8 cellular contexts compared by ENCODE assay signal in genomic region chr12:48004039-48004940, GRCh38. TPM values are rescaled to one million over a fixed set of nuclear protein-coding genes. Genes with fewer than 3 reads are reported as not detected.
A peak's percentile ranks its signal among the peaks of the same experiment; 100 is the strongest.
DNase-seq lines count a peak whose midpoint lies in the region; ATAC-seq, FAIRE-seq and TF ChIP-seq lines count a peak whose summit lies in the region.

Gene COL2A1, minus strand, starts transcription at chr12:48004476. Its CDS starts 155 bp downstream, at chr12:48004321.

- TF ChIP-seq CTCF in NB4 (IDR thresholded peaks at IDR 0.05; ENCODE audit: low read depth, low read length) (no peak), keratinocyte (optimal IDR thresholded peaks at IDR 0.05 in 1 of 3, IDR thresholded peaks at IDR 0.05 in 1 of 3, conservative IDR thresholded peaks at IDR 0.05 in 1 of 3; ENCODE audit: extremely low read depth in 1 of 3, insufficient read depth in 2 of 3, low read length in 3 of 3) (no peak), suprapubic skin (IDR thresholded peaks at IDR 0.05) (no peak)

- H3K79me2 ChIP-seq in keratinocyte (ENCODE audit: control insufficient read depth, insufficient read depth, low read length): no peaks in the 10 kb centered on the region

- H3K36me3 Mint-ChIP-seq in CD8-positive, alpha-beta memory T cell: peaks cover 0 to 2% (median 0%) of the 10 kb centered on the region in 3 donors
- H3K36me3 Mint-ChIP-seq in activated naive CD8-positive, alpha-beta T cell treated with anti-CD3 and anti-CD28 coated beads, Interleukin-2, amount 10 ng/mL, durations not matched to agents 7 days and 5 days: no peaks in the 10 kb centered on the region

- H2AFZ ChIP-seq in keratinocyte (ENCODE audit: control insufficient read depth, low read length): peak within 1 kb of the TSS; percentile 10

- peak within 1 kb of the TSS; percentile 100 for H3K4me2 ChIP-seq in keratinocyte (ENCODE audit: control insufficient read depth, extremely low read depth, insufficient read depth, low read depth, low read length)

- no peaks in the 10 kb centered on the region for H3K9me3 Mint-ChIP-seq in CD8-positive, alpha-beta memory T cell
- no peaks in the 10 kb centered on the region for H3K9me3 Mint-ChIP-seq in activated naive CD8-positive, alpha-beta T cell treated with anti-CD3 and anti-CD28 coated beads, Interleukin-2, amount 10 ng/mL, durations not matched to agents 7 days and 5 days

- H3K4me1 ChIP-seq in CD8-positive, alpha-beta memory T cell (ENCODE audit: insufficient read depth, low read length): peaks cover 41% of the 10 kb centered on the region
- peaks cover 33% of the 10 kb centered on the region for H3K4me1 ChIP-seq in keratinocyte (ENCODE audit: control insufficient read depth, extremely low read depth, insufficient read depth, low read length)
- H3K4me1 ChIP-seq in suprapubic skin: peaks cover 49% of the 10 kb centered on the region

- H3K27ac ChIP-seq in CD8-positive, alpha-beta memory T cell (ENCODE audit: low read depth, low read length): no peak within 1 kb of the TSS
- H3K27ac ChIP-seq in keratinocyte (ENCODE audit: control insufficient read depth, insufficient read depth, low read length) (no peak within 1 kb of the TSS), suprapubic skin (no peak within 1 kb of the TSS)

- H3K4me3 ChIP-seq in CD8-positive, alpha-beta memory T cell (ENCODE audit: low read length): peak within 1 kb of the TSS; percentile 49
- H3K4me3 ChIP-seq in NB4 (ENCODE audit: low read depth, low read length) (no peak within 1 kb of the TSS), keratinocyte (ENCODE audit: control insufficient read depth in 2 of 3, extremely low read depth in 1 of 3, insufficient read depth in 2 of 3, low read depth in 1 of 3, low read length in 3 of 3) (peak within 1 kb of the TSS in 2 of 3 experiments; percentile 13 to 51), suprapubic skin (peak within 1 kb of the TSS; percentile 36)

- no peak for DNase-seq in CD8-positive, alpha-beta memory T cell
- peak; percentile 59 for DNase-seq in NB4 (ENCODE audit: low read depth)
- DNase-seq in activated naive CD8-positive, alpha-beta T cell treated with anti-CD3 and anti-CD28 coated beads, Interleukin-2, amount 10 ng/mL, durations not matched to agents 7 days and 5 days: peak; percentile 56
- no peak for DNase-seq in keratinocyte (ENCODE audit: low read depth, low spot score)
- DNase-seq in suprapubic skin (ENCODE audit: low spot score in 2 of 2): no peak
- no peak for DNase-seq in 8988T
- DNase-seq in SIG-M5 treated with dmso at 0.1 percent for 504 hours (lab: John Stamatoyannopoulos, UW; ENCODE audit: unreplicated experiment): no peak
- no peak for DNase-seq in GM19240 (ENCODE audit: insufficient read length, low spot score)

- H3K4me1 Mint-ChIP-seq in CD8-positive, alpha-beta memory T cell: peaks cover 32 to 49% (median 37%) of the 10 kb centered on the region in 3 donors
- H3K4me1 Mint-ChIP-seq in activated naive CD8-positive, alpha-beta T cell treated with anti-CD3 and anti-CD28 coated beads, Interleukin-2, amount 10 ng/mL, durations not matched to agents 7 days and 5 days: peaks cover 27% of the 10 kb centered on the region

- H3K9me1 ChIP-seq in keratinocyte (ENCODE audit: control insufficient read depth, extremely low read depth, insufficient read depth, low read length): no peaks in the 10 kb centered on the region

- peaks cover 60% of the 10 kb centered on the region for H3K27me3 ChIP-seq in CD8-positive, alpha-beta memory T cell (ENCODE audit: insufficient read depth, low read length, poor library complexity, severe bottlenecking)
- H3K27me3 ChIP-seq in keratinocyte (ENCODE audit: control insufficient read depth, extremely low read depth, insufficient read depth, low read length) (peaks cover 48% of the 10 kb centered on the region), suprapubic skin (peaks cover 83% of the 10 kb centered on the region)

- TF ChIP-seq POLR2A in NB4 (IDR thresholded peaks at IDR 0.05; ENCODE audit: extremely low read depth, insufficient read length): no peak
- no peak for TF ChIP-seq POLR2A in suprapubic skin (IDR thresholded peaks at IDR 0.05)

- POLR2A ChIA-PET in CD8-positive, alpha-beta memory T cell (lab: Charles Lee): interaction anchor here (0.9 kb wide), 1 partner anchor 11 kb away, joined by 3 read pairs; no protein-coding TSS in a partner anchor
- POLR2A ChIA-PET in activated naive CD8-positive, alpha-beta T cell treated with anti-CD3 and anti-CD28 coated beads, Interleukin-2, amount 10 ng/mL, durations not matched to agents 7 days and 5 days (lab: Charles Lee): no interaction called here

- no peak for TF ChIP-seq EP300 in suprapubic skin (IDR thresholded peaks at IDR 0.05)

- peak within 1 kb of the TSS in 1 of 8 donors; percentile 10 for H3K27ac Mint-ChIP-seq in CD8-positive, alpha-beta memory T cell
- H3K27ac Mint-ChIP-seq in activated naive CD8-positive, alpha-beta T cell treated with anti-CD3 and anti-CD28 coated beads, Interleukin-2, amount 10 ng/mL, durations not matched to agents 7 days and 5 days: no peak within 1 kb of the TSS

- FAIRE-seq in keratinocyte (lab: Jason Lieb, UNC): no peak

- no peak within 1 kb of the TSS for H3K9ac ChIP-seq in keratinocyte (ENCODE audit: control insufficient read depth, extremely low read depth, insufficient read depth, low read length)

- no peaks in the 10 kb centered on the region for H3K36me3 ChIP-seq in CD8-positive, alpha-beta memory T cell (ENCODE audit: insufficient read depth, low read length)
- H3K36me3 ChIP-seq in keratinocyte (ENCODE audit: control insufficient read depth in 2 of 2, extremely low read depth in 1 of 2, insufficient read depth in 2 of 2, low read length in 2 of 2) (no peaks in the 10 kb centered on the region), suprapubic skin (no peaks in the 10 kb centered on the region)

- H4K20me1 ChIP-seq in keratinocyte (ENCODE audit: control insufficient read depth, extremely low read depth, insufficient read depth, low read length): no peaks in the 10 kb centered on the region

- dilution Hi-C loops in keratinocyte (cut with MboI; ENCODE audit: extremely low pct_ligation_motif_present, low sequenced_read_pairs): no loop called here

- peak within 1 kb of the TSS; percentile 63 to 81 (median 79) for H3K4me3 Mint-ChIP-seq in CD8-positive, alpha-beta memory T cell
- H3K4me3 Mint-ChIP-seq in activated naive CD8-positive, alpha-beta T cell treated with anti-CD3 and anti-CD28 coated beads, Interleukin-2, amount 10 ng/mL, durations not matched to agents 7 days and 5 days: peak within 1 kb of the TSS; percentile 34

- ATAC-seq in activated naive CD8-positive, alpha-beta T cell treated with anti-CD3 and anti-CD28 coated beads, Interleukin-2, amount 10 ng/mL, durations not matched to agents 7 days and 5 days (ENCODE audit: low read depth): peak; percentile 48

- CTCF ChIA-PET in CD8-positive, alpha-beta memory T cell (lab: Charles Lee): interaction anchor here (1.4 kb wide), 1 partner anchor 41 kb away, joined by 5 read pairs; the partner anchor contains the start of gene TMEM106C

- H3K27me3 Mint-ChIP-seq in CD8-positive, alpha-beta memory T cell: peaks cover 80 to 90% of the 10 kb centered on the region in 2 donors
- H3K27me3 Mint-ChIP-seq in activated naive CD8-positive, alpha-beta T cell treated with anti-CD3 and anti-CD28 coated beads, Interleukin-2, amount 10 ng/mL, durations not matched to agents 7 days and 5 days: peaks cover 96% of the 10 kb centered on the region

- no peaks in the 10 kb centered on the region for H3K9me3 ChIP-seq in CD8-positive, alpha-beta memory T cell (ENCODE audit: low read length)
- no peaks in the 10 kb centered on the region for H3K9me3 ChIP-seq in keratinocyte (ENCODE audit: control insufficient read depth, low read depth, low read length)
- H3K9me3 ChIP-seq in suprapubic skin: no peaks in the 10 kb centered on the region

- WGBS in suprapubic skin: 6% methylated on average over 28 of the region's 82 CpGs

RNA-seq across cellular contexts. Expression of gene COL2A1, which starts in this region (rescaled TPM):
- not detected for total RNA-seq in CD8-positive, alpha-beta memory T cell
- polyA plus RNA-seq in CD8-positive, alpha-beta memory T cell: not detected
- not detected for total RNA-seq in activated naive CD8-positive, alpha-beta T cell treated with anti-CD3 and anti-CD28 coated beads, Interleukin-2, amount 10 ng/mL, durations not matched to agents 7 days and 5 days
- polyA plus RNA-seq in keratinocyte: 0.03 TPM in 1 of 3 replicates, not detected in the others
- not detected for polyA plus RNA-seq in keratinocyte (2011; ENCODE audit: low read depth)
- 0.01 and 0.03 TPM in 2 replicates for polyA plus RNA-seq in keratinocyte (2011; cell fraction: cytosol; rRNA removed)
- 0.03 TPM in 1 of 2 replicates, not detected in the other for polyA plus RNA-seq in keratinocyte (2011; cell fraction: nucleus; rRNA removed)
- 0.06 TPM in 2 replicates for polyA plus RNA-seq in keratinocyte (2012; ENCODE audit: low replicate concordance)
- polyA minus RNA-seq in keratinocyte: 0.10 to 0.56 TPM in 2 of 3 replicates, not detected in the other
- not detected for polyA minus RNA-seq in keratinocyte (2011; cell fraction: cytosol; rRNA and poly(A)+ RNA removed)
- not detected in 2 replicates for polyA minus RNA-seq in keratinocyte (2011; cell fraction: nucleus; rRNA and poly(A)+ RNA removed)
- not detected for total RNA-seq in suprapubic skin

Comparison
In these comparisons a context has a peak if more than half of its experiments do, and no peak if none do; other contexts are left out.
1. Peak in DNase-seq and ATAC-seq in activated naive CD8-positive, alpha-beta T cell treated with anti-CD3 and anti-CD28 coated beads, Interleukin-2, amount 10 ng/mL, durations not matched to agents 7 days and 5 days; RNA of the gene not detected or under 1 TPM.